In genomic region chr1:175208773-175209492, GRCh38 we compare ENCODE assay signal across 8 cellular contexts. TPM values are rescaled to one million over a fixed set of nuclear protein-coding genes. Genes with fewer than 3 reads are reported as not detected.
DNase-seq lines count a peak whose midpoint lies in the region; ATAC-seq and TF ChIP-seq lines count a peak whose summit lies in the region.

No MANE protein-coding gene starts in this region.

- CTCF ChIA-PET in activated CD4-positive, alpha-beta memory T cell treated with anti-CD3 and anti-CD28 coated beads for 36 hours (lab: Charles Lee), result interaction anchor here (1.0 to 3.5 kb wide), 4 partner anchors 15 to 108 kb away, joined by 3 to 18 read pairs (median 10); no protein-coding TSS in a partner anchor
- CTCF ChIA-PET in HEK293T (lab: Yijun Ruan, JAX), result no interaction called here

- POLR2A ChIA-PET in activated CD4-positive, alpha-beta memory T cell treated with anti-CD3 and anti-CD28 coated beads for 36 hours (lab: Charles Lee), result interaction anchor here (0.8 kb wide), 1 partner anchor 9 kb away, joined by 3 read pairs; no protein-coding TSS in a partner anchor
- POLR2A ChIA-PET in HEK293T (lab: Yijun Ruan, JAX), result no interaction called here

- no peak for TF ChIP-seq POLR2A in suprapubic skin (IDR thresholded peaks at IDR 0.05)

- H3K4me3 Mint-ChIP-seq in activated CD4-positive, alpha-beta memory T cell treated with anti-CD3 and anti-CD28 coated beads for 36 hours, result peak overlapping the region; percentile 64

- H3K36me3 Mint-ChIP-seq in activated CD4-positive, alpha-beta memory T cell treated with anti-CD3 and anti-CD28 coated beads for 36 hours, result no peaks in the 10 kb centered on the region

- WGBS in suprapubic skin, result 64% methylated on average over 6 of the region's 6 CpGs

- no peaks in the 10 kb centered on the region for H3K9me3 ChIP-seq in BE2C
- peaks cover 4% of the 10 kb centered on the region for H3K9me3 ChIP-seq in suprapubic skin

- ATAC-seq in GM18517 (IDR thresholded peaks at IDR 0.05; ENCODE audit: unreplicated experiment), result peak; percentile 83
- peak; percentile 81 for ATAC-seq in GM21717 (IDR thresholded peaks at IDR 0.05; ENCODE audit: unreplicated experiment)

- no peaks in the 10 kb centered on the region for H3K27me3 ChIP-seq in BE2C
- H3K27me3 ChIP-seq in suprapubic skin, result no peaks in the 10 kb centered on the region

- H3K36me3 ChIP-seq in BE2C (no peaks in the 10 kb centered on the region), suprapubic skin (no peaks in the 10 kb centered on the region)

- TF ChIP-seq CTCF in BE2C (IDR thresholded peaks at IDR 0.05; ENCODE audit: low read depth, low read length) (no peak), suprapubic skin (IDR thresholded peaks at IDR 0.05) (no peak)

- H3K27me3 Mint-ChIP-seq in activated CD4-positive, alpha-beta memory T cell treated with anti-CD3 and anti-CD28 coated beads for 36 hours, result no peaks in the 10 kb centered on the region

- H3K9me3 Mint-ChIP-seq in activated CD4-positive, alpha-beta memory T cell treated with anti-CD3 and anti-CD28 coated beads for 36 hours, result peaks cover 6% of the 10 kb centered on the region

- no peak for TF ChIP-seq EP300 in suprapubic skin (IDR thresholded peaks at IDR 0.05)

- no peaks in the 10 kb centered on the region for H3K4me1 ChIP-seq in BE2C
- H3K4me1 ChIP-seq in suprapubic skin, result no peaks in the 10 kb centered on the region

- peaks cover 76% of the 10 kb centered on the region for H3K4me1 Mint-ChIP-seq in activated CD4-positive, alpha-beta memory T cell treated with anti-CD3 and anti-CD28 coated beads for 36 hours (ENCODE audit: low read depth)

- peak overlapping the region; percentile 93 for H3K27ac Mint-ChIP-seq in activated CD4-positive, alpha-beta memory T cell treated with anti-CD3 and anti-CD28 coated beads for 36 hours

- H3K27ac ChIP-seq in suprapubic skin, result no peak overlapping the region

- intact Hi-C loops in activated CD4-positive, alpha-beta memory T cell treated with anti-CD3 and anti-CD28 coated beads for 36 hours (cut with micrococcal nuclease), result loop anchor here (1.0 kb wide), 2 partner anchors 17 to 54 kb away; partner anchors contain the start of gene KIAA0040

- H3K4me3 ChIP-seq in BE2C (ENCODE audit: low read depth, low read length) (no peak overlapping the region), suprapubic skin (no peak overlapping the region)

- peak; percentile 71 to 80 for DNase-seq in Kasumi-1 (lab: John Stamatoyannopoulos, UW)
- DNase-seq in activated CD4-positive, alpha-beta memory T cell treated with anti-CD3 and anti-CD28 coated beads for 36 hours, result peak; percentile 64
- DNase-seq in stimulated activated CD8-positive, alpha-beta memory T cell treated with anti-CD3 and anti-CD28 coated beads, Interleukin-7, amount 100 ng/mL, for 4 hours (ENCODE audit: low read depth in 2 of 2), result peak; percentile 20 to 41
- no peak for DNase-seq in HEK293T (ENCODE audit: extremely low spot score)
- no peak for DNase-seq in BE2C
- no peak for DNase-seq in suprapubic skin (ENCODE audit: low spot score in 2 of 2)

TF ChIP-seq in HEK293T, 16 proteins besides CTCF, POLR2A, EP300 and RAD21:
- no peak for TF ChIP-seq SP1 (IDR thresholded peaks at IDR 0.05)
- TF ChIP-seq TARDBP (IDR thresholded peaks at IDR 0.05), result no peak
- TF ChIP-seq BHLHE40 (IDR thresholded peaks at IDR 0.05; ENCODE audit: borderline replicate concordance), result no peak
- no peak for TF ChIP-seq ARNT (IDR thresholded peaks at IDR 0.05)
- TF ChIP-seq ZNF384 (IDR thresholded peaks at IDR 0.05), result no peak

RNA-seq across cellular contexts. Expression of gene KIAA0040, which starts 16.4 kb away (rescaled TPM):
- 10 to 100 TPM; 32.9 to 34.5 TPM for total RNA-seq in activated CD4-positive, alpha-beta memory T cell treated with anti-CD3 and anti-CD28 coated beads for 36 hours
- not detected for polyA plus RNA-seq in BE2C (2012; ENCODE audit: insufficient read depth, insufficient read length, low read depth)
- 10 to 100 TPM; 13.4 to 21.6 (median 19.8) TPM for total RNA-seq in suprapubic skin

Comparison
In these comparisons a context has a peak if more than half of its experiments do, and no peak if none do; other contexts are left out.
1. DNase-seq: peak in Kasumi-1 (2 of 2), activated CD4-positive, alpha-beta memory T cell treated with anti-CD3 and anti-CD28 coated beads for 36 hours (single experiment) and stimulated activated CD8-positive, alpha-beta memory T cell treated with anti-CD3 and anti-CD28 coated beads, Interleukin-7, amount 100 ng/mL, for 4 hours (2 of 2); none in HEK293T (single experiment), BE2C (single experiment) and suprapubic skin (0 of 2).